In genomic region chr1:227506490-227506889, GRCh38 we compare ENCODE assay signal across 6 cellular contexts. TPM values are rescaled to one million over a fixed set of nuclear protein-coding genes. Genes with fewer than 3 reads are reported as not detected.
A peak's percentile ranks its signal among the peaks of the same experiment; 100 is the strongest.
DNase-seq lines count a peak whose midpoint lies in the region; ATAC-seq, FAIRE-seq and TF ChIP-seq lines count a peak whose summit lies in the region.
"Not testable (repeated sequence)": the region's sequence is repeated elsewhere in the genome, so short reads cannot be mapped to it uniquely, and the experiment has no call there.

No MANE protein-coding gene starts in this region.

- not testable (repeated sequence) for H3K36me3 ChIP-seq in gastroesophageal sphincter; kidney (ENCODE audit: control insufficient read depth in 1 of 2, insufficient read depth in 2 of 2, low read length in 2 of 2); mucosa of descending colon (ENCODE audit: low read depth); aorta (ENCODE audit: control insufficient read depth in 1 of 2, insufficient read depth in 2 of 2, low read length in 1 of 2)

- not testable (repeated sequence) for H3K9me3 ChIP-seq in gastroesophageal sphincter; kidney (ENCODE audit: control insufficient read depth in 1 of 2, low read length in 2 of 2); mucosa of descending colon; aorta (ENCODE audit: control insufficient read depth, low read length)

- DNase-seq in kidney: peak; percentile 35
- not testable (repeated sequence) for DNase-seq in mucosa of descending colon; natural killer cell treated with Interleukin-12 subunit alpha and Interleukin-12 subunit beta and Interleukin-15 and Interleukin-18, amount 100 ng/mL, for 72 hours (ENCODE audit: low spot score); aorta

- H3K27ac ChIP-seq in gastroesophageal sphincter; kidney (ENCODE audit: low read depth in 2 of 2, low read length in 2 of 2); aorta (ENCODE audit: low read depth in 1 of 2, low read length in 2 of 2): not testable (repeated sequence)

- H3K27me3 ChIP-seq in gastroesophageal sphincter: peaks cover 30% of the 10 kb centered on the region
- H3K27me3 ChIP-seq in aorta (ENCODE audit: control insufficient read depth in 1 of 2, insufficient read depth in 2 of 2, low read length in 1 of 2): not testable (repeated sequence)

- FAIRE-seq in kidney (lab: Jason Lieb, UNC): not testable (repeated sequence)

- H3K4me3 ChIP-seq in gastroesophageal sphincter; kidney (ENCODE audit: low read length in 2 of 2); mucosa of descending colon; aorta (ENCODE audit: low read length in 2 of 2): not testable (repeated sequence)

- no CpG with 5 or more reads among the region's 23 CpGs for WGBS in gastroesophageal sphincter (ENCODE audit: low coverage in 1 of 2), 2 donors
- 91 to 94% methylated on average over 6 to 12 of the region's 23 CpGs for WGBS in aorta, 2 donors

- H3K4me3 Mint-ChIP-seq in natural killer cell treated with Interleukin-12 subunit alpha and Interleukin-12 subunit beta and Interleukin-15 and Interleukin-18, amount 100 ng/mL, for 72 hours; stimulated activated memory B cell treated with anti-CD40 and anti-IgM and Interleukin-4, amounts not matched to agents 10 μg/mL and 1 μg/mL and 100 μg/mL, for 72 hours: not testable (repeated sequence)

- H3K27ac Mint-ChIP-seq in natural killer cell treated with Interleukin-12 subunit alpha and Interleukin-12 subunit beta and Interleukin-15 and Interleukin-18, amount 100 ng/mL, for 72 hours; stimulated activated memory B cell treated with anti-CD40 and anti-IgM and Interleukin-4, amounts not matched to agents 10 μg/mL and 1 μg/mL and 100 μg/mL, for 72 hours: not testable (repeated sequence)

- ATAC-seq in gastroesophageal sphincter: peak; percentile 19
- peak; percentile 19 for ATAC-seq in mucosa of descending colon
- peak; percentile 8 to 29 for ATAC-seq in natural killer cell treated with Interleukin-12 subunit alpha and Interleukin-12 subunit beta and Interleukin-15 and Interleukin-18, amount 100 ng/mL, for 72 hours
- ATAC-seq in stimulated activated memory B cell treated with anti-CD40 and anti-IgM and Interleukin-4, amounts not matched to agents 10 μg/mL and 1 μg/mL and 100 μg/mL, for 72 hours: peak; percentile 4
- peak; percentile 52 for ATAC-seq in aorta (ENCODE audit: low FRiP score)

- H3K36me3 Mint-ChIP-seq in natural killer cell treated with Interleukin-12 subunit alpha and Interleukin-12 subunit beta and Interleukin-15 and Interleukin-18, amount 100 ng/mL, for 72 hours; stimulated activated memory B cell treated with anti-CD40 and anti-IgM and Interleukin-4, amounts not matched to agents 10 μg/mL and 1 μg/mL and 100 μg/mL, for 72 hours: not testable (repeated sequence)

- H3K27me3 Mint-ChIP-seq in natural killer cell treated with Interleukin-12 subunit alpha and Interleukin-12 subunit beta and Interleukin-15 and Interleukin-18, amount 100 ng/mL, for 72 hours; stimulated activated memory B cell treated with anti-CD40 and anti-IgM and Interleukin-4, amounts not matched to agents 10 μg/mL and 1 μg/mL and 100 μg/mL, for 72 hours: not testable (repeated sequence)

- not testable (repeated sequence) for H3K9ac ChIP-seq in kidney (ENCODE audit: low read length in 2 of 2)

- not testable (repeated sequence) for H3K4me1 Mint-ChIP-seq in natural killer cell treated with Interleukin-12 subunit alpha and Interleukin-12 subunit beta and Interleukin-15 and Interleukin-18, amount 100 ng/mL, for 72 hours (ENCODE audit: low read depth in 2 of 2); stimulated activated memory B cell treated with anti-CD40 and anti-IgM and Interleukin-4, amounts not matched to agents 10 μg/mL and 1 μg/mL and 100 μg/mL, for 72 hours

- not testable (repeated sequence) for H3K4me1 ChIP-seq in gastroesophageal sphincter; kidney (ENCODE audit: control insufficient read depth in 1 of 2, insufficient read depth in 1 of 2, low read depth in 1 of 2, low read length in 2 of 2); mucosa of descending colon (ENCODE audit: low read depth); aorta (ENCODE audit: control insufficient read depth in 1 of 2, insufficient read depth in 2 of 2, low read length in 2 of 2)

- not testable (repeated sequence) for TF ChIP-seq CTCF in gastroesophageal sphincter (IDR thresholded peaks at IDR 0.05); kidney (IDR thresholded peaks at IDR 0.05; ENCODE audit: borderline replicate concordance, extremely low read depth, insufficient read depth); mucosa of descending colon (IDR thresholded peaks at IDR 0.05)

- TF ChIP-seq POLR2A in gastroesophageal sphincter (IDR thresholded peaks at IDR 0.05): not testable (repeated sequence)

- intact Hi-C loops in kidney (cut with DNase I); mucosa of descending colon (cut with DNase I, micrococcal nuclease); aorta (cut with DNase I): not testable (repeated sequence)

- H3K9me3 Mint-ChIP-seq in natural killer cell treated with Interleukin-12 subunit alpha and Interleukin-12 subunit beta and Interleukin-15 and Interleukin-18, amount 100 ng/mL, for 72 hours; stimulated activated memory B cell treated with anti-CD40 and anti-IgM and Interleukin-4, amounts not matched to agents 10 μg/mL and 1 μg/mL and 100 μg/mL, for 72 hours: not testable (repeated sequence)

- TF ChIP-seq EP300 in gastroesophageal sphincter (IDR thresholded peaks at IDR 0.05): not testable (repeated sequence)

RNA-seq across cellular contexts. Expression of gene ZNF678, which starts 56.9 kb away (rescaled TPM):
- total RNA-seq in gastroesophageal sphincter: 1 to 10 TPM; 4.3 to 10.0 (median 6.3) TPM
- 10.0 TPM for total RNA-seq in kidney
- 1.3 TPM for polyA plus RNA-seq in kidney (ENCODE audit: insufficient read depth, low read depth, low replicate concordance)
- 10 to 100 TPM in 1 of 3 donors, 1 to 10 TPM in 2; 6.8 to 10.4 (median 8.9) TPM for total RNA-seq in mucosa of descending colon
- 1 to 10 TPM; 5.7 to 7.6 TPM for total RNA-seq in natural killer cell treated with Interleukin-12 subunit alpha and Interleukin-12 subunit beta and Interleukin-15 and Interleukin-18, amount 100 ng/mL, for 72 hours
- 1 to 10 TPM; 7.2 to 9.7 TPM for total RNA-seq in aorta
- 1 to 10 TPM; 1.8 to 2.8 TPM for polyA plus RNA-seq in aorta
